In the genomic region with DNA sequence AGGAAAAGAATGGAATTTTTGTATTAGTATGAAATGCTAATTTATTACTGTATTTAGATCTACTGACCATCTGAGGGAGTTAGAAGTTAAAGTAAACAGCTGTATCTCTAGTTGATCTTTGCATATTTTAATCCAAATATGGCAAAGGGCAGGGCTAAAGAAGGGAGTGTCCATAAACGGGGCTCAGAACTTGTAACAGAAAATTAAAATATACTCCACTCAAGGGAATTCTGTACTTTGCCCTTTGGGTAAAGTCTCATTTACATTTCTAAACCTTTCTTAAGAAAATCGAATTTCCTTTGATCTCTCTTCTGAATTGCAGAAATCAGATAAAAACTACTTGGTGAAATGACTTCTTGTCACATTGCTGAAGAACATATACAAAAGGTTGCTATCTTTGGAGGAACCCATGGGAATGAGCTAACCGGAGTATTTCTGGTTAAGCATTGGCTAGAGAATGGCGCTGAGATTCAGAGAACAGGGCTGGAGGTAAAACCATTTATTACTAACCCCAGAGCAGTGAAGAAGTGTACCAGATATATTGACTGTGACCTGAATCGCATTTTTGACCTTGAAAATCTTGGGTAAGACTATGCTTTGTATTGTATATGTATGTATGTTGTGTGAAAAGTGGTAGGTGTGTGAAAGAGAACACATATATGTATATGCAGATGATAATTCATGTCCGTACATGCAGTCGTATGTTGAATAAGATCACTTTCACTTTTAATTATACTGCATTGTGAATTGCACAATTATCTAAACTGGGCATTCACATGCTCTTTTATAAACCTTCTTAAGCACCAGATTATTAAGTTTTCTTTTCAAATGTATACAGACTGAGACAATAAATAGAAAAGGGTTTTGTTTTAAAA, we compare ENCODE assay signal across 10 cellular contexts. TPM values are rescaled to one million over a fixed set of nuclear protein-coding genes. Genes with fewer than 3 reads are reported as not detected.
DNase-seq lines count a peak whose midpoint lies in the region.
"Had no signal": no experiment of that assay in that cellular context is flagged by ENCODE, and none has a peak within 500 bp of the region (broad histone marks: within the 10 kb centered on the region; RNA-seq: fewer than 3 reads in every experiment).

A gene (plus strand): TSS at position 186 of the 875 bp plus-strand sequence. CDS start 163 bp downstream, at position 349.

- no peak for DNase-seq in activated naive CD4-positive, alpha-beta T cell treated with anti-CD3 and anti-CD28 coated beads for 36 hours
- no peak for DNase-seq in activated naive CD4-positive, alpha-beta T cell treated with anti-CD3 and anti-CD28 coated beads, Interleukin-2, amount 50 U/mL, for 16 hours
- DNase-seq in epidermal melanocyte (ENCODE audit: insufficient read length, low spot score) (peak; percentile 69), midbrain (lab: John Stamatoyannopoulos, UW) (peak; percentile 51), ureter (ENCODE audit: low spot score) (no peak), retina (no peak), NCI-H82 (lab: John Stamatoyannopoulos, UW) (no peak), MV-4-11 (lab: John Stamatoyannopoulos, UW) (no peak)
- DNase-seq: cerebellar nuclear complex had no signal

- H3K4me1 Mint-ChIP-seq in activated naive CD4-positive, alpha-beta T cell treated with anti-CD3 and anti-CD28 coated beads for 36 hours (ENCODE audit: low read depth): peaks cover 5% of the 10 kb centered on the region

- H3K9me3 Mint-ChIP-seq in activated naive CD4-positive, alpha-beta T cell treated with anti-CD3 and anti-CD28 coated beads for 36 hours: no peaks in the 10 kb centered on the region

- CTCF ChIA-PET in activated naive CD4-positive, alpha-beta T cell treated with anti-CD3 and anti-CD28 coated beads for 36 hours (lab: Charles Lee): no interaction called here

- intact Hi-C loops in activated naive CD4-positive, alpha-beta T cell treated with anti-CD3 and anti-CD28 coated beads for 36 hours (cut with micrococcal nuclease): no loop called here

- H3K4me3 Mint-ChIP-seq in activated naive CD4-positive, alpha-beta T cell treated with anti-CD3 and anti-CD28 coated beads for 36 hours: peak within 1 kb of the TSS; percentile 50

- H3K27ac Mint-ChIP-seq in activated naive CD4-positive, alpha-beta T cell treated with anti-CD3 and anti-CD28 coated beads for 36 hours: no peak within 1 kb of the TSS

- peaks cover 3% of the 10 kb centered on the region for H3K27me3 Mint-ChIP-seq in activated naive CD4-positive, alpha-beta T cell treated with anti-CD3 and anti-CD28 coated beads for 36 hours (ENCODE audit: low read depth)

- no peaks in the 10 kb centered on the region for H3K36me3 Mint-ChIP-seq in activated naive CD4-positive, alpha-beta T cell treated with anti-CD3 and anti-CD28 coated beads for 36 hours (ENCODE audit: low read depth)

RNA-seq across cellular contexts. Expression of the gene that starts here (rescaled TPM):
- total RNA-seq in activated naive CD4-positive, alpha-beta T cell treated with anti-CD3 and anti-CD28 coated beads for 36 hours: under 1 TPM in 1 of 2 experiments, not detected in 1; 0.29 TPM
- total RNA-seq in ureter: 15.3 TPM
- total RNA-seq: pulmonary artery endothelial cell had no signal

Comparison
In these comparisons a context has a peak if more than half of its experiments do, and no peak if none do; other contexts are left out.
1. RNA of the gene that starts here (total RNA-seq): 15.3 TPM in ureter (single experiment); 0.29 TPM in activated naive CD4-positive, alpha-beta T cell treated with anti-CD3 and anti-CD28 coated beads for 36 hours; every median in the first group is over 10 times any median in the second.
2. DNase-seq: peak in epidermal melanocyte (single experiment) and midbrain (single experiment); none in activated naive CD4-positive, alpha-beta T cell treated with anti-CD3 and anti-CD28 coated beads for 36 hours (single experiment), activated naive CD4-positive, alpha-beta T cell treated with anti-CD3 and anti-CD28 coated beads, Interleukin-2, amount 50 U/mL, for 16 hours (single experiment), ureter (single experiment), retina (single experiment), NCI-H82 (single experiment) and MV-4-11 (single experiment).